ENCODE assay signal across 8 cellular contexts in genomic region chr22:21014202-21015050, GRCh38.
DNase-seq lines count a peak whose midpoint lies in the region; ATAC-seq lines count a peak whose summit lies in the region.

No MANE protein-coding gene starts in this region.

- H3K4me3 ChIP-seq in effector memory CD4-positive, alpha-beta T cell (ENCODE audit: insufficient read depth, low read depth, low read length, poor library complexity, severe bottlenecking): peak overlapping the region; percentile 31

- H3K27me3 ChIP-seq in effector memory CD4-positive, alpha-beta T cell (replicated peaks; ENCODE audit: control insufficient read depth, insufficient read depth, low read length, poor library complexity, severe bottlenecking): no peaks in the 10 kb centered on the region

- H3K36me3 Mint-ChIP-seq in memory B cell: no peaks in the 10 kb centered on the region

- H3K4me1 Mint-ChIP-seq in memory B cell: peaks cover 16% of the 10 kb centered on the region

- no peaks in the 10 kb centered on the region for H3K9me3 ChIP-seq in effector memory CD4-positive, alpha-beta T cell (ENCODE audit: control insufficient read depth, low read length)

- no peaks in the 10 kb centered on the region for H3K9me3 Mint-ChIP-seq in memory B cell

- H3K36me3 ChIP-seq in effector memory CD4-positive, alpha-beta T cell (ENCODE audit: control insufficient read depth, insufficient read depth, low read length): no peaks in the 10 kb centered on the region

- peak; percentile 97 for DNase-seq in AG20443 (ENCODE audit: low spot score)
- DNase-seq in NCI-H82 (lab: John Stamatoyannopoulos, UW): peak; percentile 98
- DNase-seq in activated CD8-positive, alpha-beta memory T cell treated with anti-CD3 and anti-CD28 coated beads for 4 hours (ENCODE audit: low read depth in 2 of 2): peak; percentile 56 to 74
- peak; percentile 79 to 81 (median 79) for DNase-seq in effector memory CD4-positive, alpha-beta T cell
- peak; percentile 78 to 84 for DNase-seq in memory B cell (ENCODE audit: low spot score in 2 of 2)
- DNase-seq in stimulated activated CD4-positive, alpha-beta T cell treated with anti-CD3 and anti-CD28 coated beads, TNF-alpha, amount 100 ng/mL, for 48 hours (ENCODE audit: low read depth in 3 of 3): peak; percentile 76 to 84 (median 76)

- ATAC-seq in GM19324 (IDR thresholded peaks at IDR 0.05; ENCODE audit: low FRiP score, unreplicated experiment) (peak; percentile 61), HG03565 (IDR thresholded peaks at IDR 0.05; ENCODE audit: unreplicated experiment) (peak; percentile 75), memory B cell (ENCODE audit: low read depth) (peak; percentile 93)

- peak overlapping the region; percentile 95 for H3K27ac Mint-ChIP-seq in memory B cell

- peak overlapping the region; percentile 88 for H3K4me3 Mint-ChIP-seq in memory B cell

- peak overlapping the region; percentile 65 for H3K27ac ChIP-seq in effector memory CD4-positive, alpha-beta T cell (ENCODE audit: insufficient read depth, low read length, poor library complexity, severe bottlenecking)

- H3K27me3 Mint-ChIP-seq in memory B cell: no peaks in the 10 kb centered on the region

- H3K4me1 ChIP-seq in effector memory CD4-positive, alpha-beta T cell (ENCODE audit: control insufficient read depth, insufficient read depth, low read length, poor library complexity, severe bottlenecking): peaks cover 9% of the 10 kb centered on the region

Comparison
In these comparisons a context has a peak if more than half of its experiments do, and no peak if none do; other contexts are left out.
1. Peak in every context shown above with its lines: DNase-seq, ATAC-seq, H3K4me3 ChIP-seq and H3K27ac ChIP-seq.